ENCODE assay signal across 1 cellular context in genomic region chr3:49413338-49413734, GRCh38.
TF ChIP-seq lines count a peak whose summit lies in the region.

No MANE protein-coding gene starts in this region.

TF ChIP-seq in HepG2, 621 proteins besides CTCF, POLR2A, EP300 and RAD21:
- TF ChIP-seq NR1H2 (CRISPR knock-in tag; IDR thresholded peaks at IDR 0.05; ENCODE audit: borderline replicate concordance, low read depth) (no peak), TP53 (CRISPR knock-in tag; conservative IDR thresholded peaks at IDR 0.05) (no peak), HOXA3 (CRISPR knock-in tag; IDR thresholded peaks at IDR 0.05) (0 out of 2 replicates have a peak, but pooled peaks have one; percentile 13), NR2F6 (IDR thresholded peaks at IDR 0.05) (no peak), NR2F6 (CRISPR knock-in tag; IDR thresholded peaks at IDR 0.05) (no peak), TARDBP (CRISPR knock-in tag; IDR thresholded peaks at IDR 0.05) (no peak)
